15 cellular contexts compared by ENCODE assay signal in genomic region chr12:96677363-96677762, GRCh38.
DNase-seq lines count a peak whose midpoint lies in the region; ATAC-seq and TF ChIP-seq lines count a peak whose summit lies in the region.
"Had no signal": no experiment of that assay in that cellular context is flagged by ENCODE, and none has a peak within 500 bp of the region (broad histone marks: within the 10 kb centered on the region; RNA-seq: fewer than 3 reads in every experiment).

No MANE protein-coding gene starts in this region.

- no peak for DNase-seq in activated naive CD4-positive, alpha-beta T cell treated with anti-CD3 and anti-CD28 coated beads, Interleukin-2, amount 10 ng/mL, durations not matched to agents 7 days and 5 days
- DNase-seq in activated naive CD4-positive, alpha-beta T cell treated with anti-CD3 and anti-CD28 coated beads for 36 hours = no peak
- DNase-seq in neural crest cell (ENCODE audit: low read depth, low spot score) (no peak), HT-29 (ENCODE audit: low spot score) (no peak)
- DNase-seq: AML-193; Caco-2; Calu3; CD4-positive, alpha-beta T cell; CD8-positive, alpha-beta T cell; DMS79 treated with DMSO at 0.1 percent for 48 hours; GF-D8 had no signal

- H3K9me3 Mint-ChIP-seq in activated naive CD4-positive, alpha-beta T cell treated with anti-CD3 and anti-CD28 coated beads, Interleukin-2, amount 10 ng/mL, durations not matched to agents 7 days and 5 days = no peaks in the 10 kb centered on the region
- H3K9me3 Mint-ChIP-seq in activated naive CD4-positive, alpha-beta T cell treated with anti-CD3 and anti-CD28 coated beads for 36 hours = no peaks in the 10 kb centered on the region
- no peaks in the 10 kb centered on the region for H3K9me3 Mint-ChIP-seq in neural crest cell
- H3K9me3 Mint-ChIP-seq in stimulated activated memory B cell treated with anti-CD40 and anti-IgM and Interleukin-4, amounts not matched to agents 10 μg/mL and 1 μg/mL and 100 μg/mL, for 72 hours = no peaks in the 10 kb centered on the region
- H3K9me3 Mint-ChIP-seq: CD4-positive, alpha-beta T cell; CD8-positive, alpha-beta T cell had no signal

- no peaks in the 10 kb centered on the region for H3K4me1 Mint-ChIP-seq in activated naive CD4-positive, alpha-beta T cell treated with anti-CD3 and anti-CD28 coated beads, Interleukin-2, amount 10 ng/mL, durations not matched to agents 7 days and 5 days
- no peaks in the 10 kb centered on the region for H3K4me1 Mint-ChIP-seq in activated naive CD4-positive, alpha-beta T cell treated with anti-CD3 and anti-CD28 coated beads for 36 hours (ENCODE audit: low read depth)
- H3K4me1 Mint-ChIP-seq in neural crest cell = no peaks in the 10 kb centered on the region
- H3K4me1 Mint-ChIP-seq in stimulated activated memory B cell treated with anti-CD40 and anti-IgM and Interleukin-4, amounts not matched to agents 10 μg/mL and 1 μg/mL and 100 μg/mL, for 72 hours = no peaks in the 10 kb centered on the region
- H3K4me1 Mint-ChIP-seq: B cell had no signal

- H3K36me3 Mint-ChIP-seq in activated naive CD4-positive, alpha-beta T cell treated with anti-CD3 and anti-CD28 coated beads, Interleukin-2, amount 10 ng/mL, durations not matched to agents 7 days and 5 days = no peaks in the 10 kb centered on the region
- no peaks in the 10 kb centered on the region for H3K36me3 Mint-ChIP-seq in activated naive CD4-positive, alpha-beta T cell treated with anti-CD3 and anti-CD28 coated beads for 36 hours (ENCODE audit: low read depth)
- no peaks in the 10 kb centered on the region for H3K36me3 Mint-ChIP-seq in neural crest cell (ENCODE audit: low read depth)
- no peaks in the 10 kb centered on the region for H3K36me3 Mint-ChIP-seq in stimulated activated memory B cell treated with anti-CD40 and anti-IgM and Interleukin-4, amounts not matched to agents 10 μg/mL and 1 μg/mL and 100 μg/mL, for 72 hours
- H3K36me3 Mint-ChIP-seq: CD8-positive, alpha-beta T cell had no signal

- no peak overlapping the region for H3K4me3 Mint-ChIP-seq in activated naive CD4-positive, alpha-beta T cell treated with anti-CD3 and anti-CD28 coated beads, Interleukin-2, amount 10 ng/mL, durations not matched to agents 7 days and 5 days
- no peak overlapping the region for H3K4me3 Mint-ChIP-seq in activated naive CD4-positive, alpha-beta T cell treated with anti-CD3 and anti-CD28 coated beads for 36 hours
- H3K4me3 Mint-ChIP-seq in neural crest cell = no peak overlapping the region
- H3K4me3 Mint-ChIP-seq in stimulated activated memory B cell treated with anti-CD40 and anti-IgM and Interleukin-4, amounts not matched to agents 10 μg/mL and 1 μg/mL and 100 μg/mL, for 72 hours = no peak overlapping the region
- H3K4me3 Mint-ChIP-seq: B cell; CD4-positive, alpha-beta T cell; CD8-positive, alpha-beta T cell had no signal

- ATAC-seq in stimulated activated memory B cell treated with anti-CD40 and anti-IgM and Interleukin-4, amounts not matched to agents 10 μg/mL and 1 μg/mL and 100 μg/mL, for 72 hours = peak; percentile 66
- ATAC-seq in HG02610 (IDR thresholded peaks at IDR 0.05; ENCODE audit: unreplicated experiment) = no peak
- ATAC-seq: A549; CD8-positive, alpha-beta T cell had no signal

- peaks cover 4% of the 10 kb centered on the region for H3K27me3 Mint-ChIP-seq in activated naive CD4-positive, alpha-beta T cell treated with anti-CD3 and anti-CD28 coated beads, Interleukin-2, amount 10 ng/mL, durations not matched to agents 7 days and 5 days
- peaks cover 4% of the 10 kb centered on the region for H3K27me3 Mint-ChIP-seq in activated naive CD4-positive, alpha-beta T cell treated with anti-CD3 and anti-CD28 coated beads for 36 hours (ENCODE audit: low read depth)
- peaks cover 3% of the 10 kb centered on the region for H3K27me3 Mint-ChIP-seq in neural crest cell (ENCODE audit: low read depth)
- H3K27me3 Mint-ChIP-seq in stimulated activated memory B cell treated with anti-CD40 and anti-IgM and Interleukin-4, amounts not matched to agents 10 μg/mL and 1 μg/mL and 100 μg/mL, for 72 hours = peaks cover 20% of the 10 kb centered on the region

- intact Hi-C loops in activated naive CD4-positive, alpha-beta T cell treated with anti-CD3 and anti-CD28 coated beads for 36 hours (cut with micrococcal nuclease) = no loop called here

- CTCF ChIA-PET in activated naive CD4-positive, alpha-beta T cell treated with anti-CD3 and anti-CD28 coated beads, Interleukin-2, amount 10 ng/mL, durations not matched to agents 7 days and 5 days (lab: Charles Lee) = no interaction called here
- CTCF ChIA-PET in activated naive CD4-positive, alpha-beta T cell treated with anti-CD3 and anti-CD28 coated beads for 36 hours (lab: Charles Lee) = no interaction called here

- H3K27ac Mint-ChIP-seq in activated naive CD4-positive, alpha-beta T cell treated with anti-CD3 and anti-CD28 coated beads, Interleukin-2, amount 10 ng/mL, durations not matched to agents 7 days and 5 days = peak overlapping the region; percentile 6
- H3K27ac Mint-ChIP-seq in activated naive CD4-positive, alpha-beta T cell treated with anti-CD3 and anti-CD28 coated beads for 36 hours = no peak overlapping the region
- H3K27ac Mint-ChIP-seq in neural crest cell (ENCODE audit: unreplicated experiment) = peak overlapping the region; percentile 7
- no peak overlapping the region for H3K27ac Mint-ChIP-seq in stimulated activated memory B cell treated with anti-CD40 and anti-IgM and Interleukin-4, amounts not matched to agents 10 μg/mL and 1 μg/mL and 100 μg/mL, for 72 hours
- H3K27ac Mint-ChIP-seq: B cell; CD4-positive, alpha-beta T cell; CD8-positive, alpha-beta T cell had no signal

- no peak for TF ChIP-seq CTCF in neural crest cell (conservative IDR thresholded peaks at IDR 0.05)

Comparison
In these comparisons a context has a peak if more than half of its experiments do, and no peak if none do; other contexts are left out.
1. H3K27ac Mint-ChIP-seq: peak in activated naive CD4-positive, alpha-beta T cell treated with anti-CD3 and anti-CD28 coated beads, Interleukin-2, amount 10 ng/mL, durations not matched to agents 7 days and 5 days (single experiment) and neural crest cell (single experiment); none in activated naive CD4-positive, alpha-beta T cell treated with anti-CD3 and anti-CD28 coated beads for 36 hours (single experiment) and stimulated activated memory B cell treated with anti-CD40 and anti-IgM and Interleukin-4, amounts not matched to agents 10 μg/mL and 1 μg/mL and 100 μg/mL, for 72 hours (single experiment).